ENCODE assay signal across 15 cellular contexts in the genomic region with DNA sequence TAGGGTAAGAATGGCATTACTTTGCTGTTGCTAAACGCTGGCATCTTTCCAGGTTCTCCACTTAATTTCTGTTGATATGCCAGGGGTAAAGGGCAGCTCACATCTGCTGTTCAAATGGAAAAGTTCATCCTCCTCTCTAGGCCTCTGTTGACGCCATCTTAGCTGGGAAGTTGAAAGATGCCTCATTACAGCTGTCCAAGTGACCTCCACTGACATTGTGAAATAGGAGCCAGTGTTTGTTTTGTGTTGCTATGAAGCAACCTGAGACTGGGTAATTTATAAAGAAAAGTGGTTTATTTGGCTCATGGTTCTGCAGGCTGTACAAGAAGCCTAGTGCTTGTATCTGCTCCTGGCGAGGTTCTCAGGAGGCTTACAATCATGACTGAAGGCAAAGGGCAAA. TPM values are rescaled to one million over a fixed set of nuclear protein-coding genes. Genes with fewer than 3 reads are reported as not detected.
DNase-seq lines count a peak whose midpoint lies in the region.
"Had no signal": no experiment of that assay in that cellular context is flagged by ENCODE, and none has a peak within 500 bp of the region (broad histone marks: within the 10 kb centered on the region; RNA-seq: fewer than 3 reads in every experiment).

No MANE protein-coding gene starts in this region.

- H3K9me2 ChIP-seq in GM23248 (ENCODE audit: insufficient read depth), result no peaks in the 10 kb centered on the region

- H3K4me1 ChIP-seq in GM23248 (ENCODE audit: insufficient read depth), result no peaks in the 10 kb centered on the region
- H3K4me1 ChIP-seq: right atrium auricular region, suprapubic skin had no signal

- H3K27ac ChIP-seq in GM23248 (no peak overlapping the region), substantia nigra (ENCODE audit: low read depth, low read length, poor library complexity, severe bottlenecking) (no peak overlapping the region)
- H3K27ac ChIP-seq: right atrium auricular region, suprapubic skin had no signal

- no peak overlapping the region for H2AFZ ChIP-seq in GM23248
- H2AFZ ChIP-seq: GM23338 had no signal

- 47% methylated on average over 3 of the region's 3 CpGs for WGBS in GM23248 (ENCODE audit: low coverage in 1 of 2, low lambda C conversion rate in 2 of 2, missing lambda C conversion rate in 2 of 2), 2 experiments

- in situ Hi-C loops in GM23248 (cut with MboI), result no loop called here

- no peaks in the 10 kb centered on the region for H3K9me3 ChIP-seq in GM23248 (ENCODE audit: low read depth)
- H3K9me3 ChIP-seq: suprapubic skin had no signal

- H3F3A ChIP-seq in GM23248 (ENCODE audit: insufficient read depth), result no peaks in the 10 kb centered on the region

- DNase-seq in GM23248 (peak; percentile 55), NCI-H748 (lab: John Stamatoyannopoulos, UW; ENCODE audit: unreplicated experiment) (peak; percentile 80), fibroblast of gingiva (ENCODE audit: low read depth) (peak; percentile 78), skeletal muscle cell (ENCODE audit: low read depth) (peak; percentile 47), globus pallidus (ENCODE audit: low spot score) (no peak), SW480 (ENCODE audit: low spot score) (no peak), substantia nigra (lab: John Stamatoyannopoulos, UW) (no peak)
- DNase-seq: activated CD4-positive, alpha-beta T cell treated with anti-CD3 and anti-CD28 coated beads for 48 hours; NCI-H1105 treated with DMSO at 0.1 percent for 48 hours; T-helper 1 cell had no signal

- H3K4me3 ChIP-seq in GM23248 (no peak overlapping the region), skeletal muscle cell (ENCODE audit: low read depth, low read length) (no peak overlapping the region)
- H3K4me3 ChIP-seq: GM12878, GM23338, right atrium auricular region, suprapubic skin had no signal

- no peaks in the 10 kb centered on the region for H3K79me2 ChIP-seq in GM23248 (ENCODE audit: insufficient read depth)

- no peaks in the 10 kb centered on the region for H4K20me1 ChIP-seq in GM23248 (ENCODE audit: insufficient read depth)

- H3K9ac ChIP-seq in GM23248, result no peak overlapping the region

- H3K36me3 ChIP-seq in GM23248 (ENCODE audit: low read depth), result no peaks in the 10 kb centered on the region
- H3K36me3 ChIP-seq: right atrium auricular region, suprapubic skin had no signal

- H3K4me2 ChIP-seq in GM23248 (ENCODE audit: unreplicated experiment), result no peak overlapping the region
- H3K4me2 ChIP-seq: GM23338 had no signal

- no peaks in the 10 kb centered on the region for H3K27me3 ChIP-seq in GM23248 (replicated peaks; ENCODE audit: insufficient read depth)
- H3K27me3 ChIP-seq: right atrium auricular region, suprapubic skin had no signal

RNA-seq across cellular contexts. Expression of a gene that starts 3.3 kb away (rescaled TPM):
- 0.97 TPM in 1 of 2 replicates, not detected in the other for total RNA-seq in GM23248 (2014; rRNA removed; shearing (Covaris generic))
- polyA plus RNA-seq in GM23248 (2016; fragmentation: Nextera tagmentation; extraction: Ambion mirVana), result 0.13 and 0.20 TPM in 2 replicates
- total RNA-seq: activated T-helper 17 cell treated with anti-CD3 and anti-CD28 coated beads, Interleukin-2, amount 50 U/mL, for 72 hours; GM23338; suprapubic skin had no signal
- polyA plus RNA-seq: GM23338 had no signal

RNA-seq across cellular contexts. Expression of a gene that starts 31.7 kb away (rescaled TPM):
- 12.2 and 13.3 TPM in 2 replicates for total RNA-seq in GM23248 (2014; rRNA removed; shearing (Covaris generic))
- 22.1 and 27.1 TPM in 2 replicates for polyA plus RNA-seq in GM23248 (2016; fragmentation: Nextera tagmentation; extraction: Ambion mirVana)

Comparison
In these comparisons a context has a peak if more than half of its experiments do, and no peak if none do; other contexts are left out.
1. DNase-seq: peak in GM23248 (single experiment), NCI-H748 (single experiment), fibroblast of gingiva (single experiment) and skeletal muscle cell (single experiment); none in globus pallidus (single experiment), SW480 (single experiment) and substantia nigra (0 of 49).